In the genomic region with DNA sequence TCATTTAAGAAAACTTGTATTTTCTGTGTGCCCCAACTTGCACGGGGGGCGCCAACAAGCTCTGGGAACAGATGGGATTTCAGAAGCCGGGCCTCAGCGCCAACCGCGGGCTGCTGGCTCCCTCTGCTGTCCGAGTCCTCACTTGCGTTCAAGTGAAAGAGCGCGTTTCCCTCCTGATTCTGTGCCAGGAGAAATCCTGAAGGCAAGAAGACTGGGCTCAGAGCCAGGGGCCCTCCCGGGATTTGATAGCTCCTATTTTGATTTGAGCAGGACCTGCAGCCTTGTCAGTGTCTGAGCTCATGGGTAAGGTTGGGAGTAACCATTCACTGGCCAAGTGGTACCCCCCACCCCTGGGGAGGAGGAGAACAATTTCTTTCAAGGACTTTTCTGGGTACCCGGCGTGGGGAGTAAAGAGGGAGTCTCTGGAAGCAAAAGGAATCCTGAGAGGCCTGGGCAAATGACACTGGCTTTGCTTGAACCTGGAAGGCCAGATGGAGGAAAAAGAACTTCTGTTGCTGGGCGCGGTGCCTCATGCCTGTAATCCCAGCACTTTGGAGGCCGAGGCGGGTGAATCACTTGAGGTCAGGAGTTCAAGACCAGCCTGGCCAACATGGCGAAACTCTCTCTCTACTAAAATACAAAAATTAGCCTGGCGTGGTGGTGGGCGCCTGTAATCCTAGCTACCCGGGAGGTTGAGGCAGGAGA, we compare ENCODE assay signal across 8 cellular contexts.
A peak's percentile ranks its signal among the peaks of the same experiment; 100 is the strongest.
DNase-seq lines count a peak whose midpoint lies in the region; ATAC-seq and TF ChIP-seq lines count a peak whose summit lies in the region.

No MANE protein-coding gene starts in this region.

- intact Hi-C loops in activated T-helper 2 cell treated with anti-CD3 and anti-CD28 coated beads, Interferon-gamma antibody, Interleukin-2, Interleukin-4, amounts not matched to agents 10 μg/mL and 5 μg/mL and 100 μg/mL, durations not matched to agents 14 hours and 24 hours and 36 hours (cut with micrococcal nuclease) = loop anchor here (1.0 to 10.0 kb wide), 6 partner anchors 102 to 649 kb away; no protein-coding TSS in a partner anchor

- H3K9me3 Mint-ChIP-seq in activated T-helper 2 cell treated with anti-CD3 and anti-CD28 coated beads, Interferon-gamma antibody, Interleukin-2, Interleukin-4, amounts not matched to agents 10 μg/mL and 5 μg/mL and 100 μg/mL, durations not matched to agents 14 hours and 24 hours and 36 hours = peaks cover 11% of the 10 kb centered on the region
- H3K9me3 Mint-ChIP-seq in stimulated activated naive CD8-positive, alpha-beta T cell treated with anti-CD3 and anti-CD28 coated beads, Interleukin-15, amount 100 ng/mL, for 72 hours = peaks cover 7 to 12% of the 10 kb centered on the region in 2 donors

- peak; percentile 77 for ATAC-seq in DND-41 (ENCODE audit: insufficient read depth, low read depth)
- peak; percentile 54 for ATAC-seq in stimulated activated naive CD8-positive, alpha-beta T cell treated with anti-CD3 and anti-CD28 coated beads, Interleukin-15, amount 100 ng/mL, for 72 hours
- no peak for ATAC-seq in HG02610 (IDR thresholded peaks at IDR 0.05; ENCODE audit: unreplicated experiment)

- no peak overlapping the region for H2BK5ac ChIP-seq in neuronal stem cell (ENCODE audit: low read length)

- no CpG with 5 or more reads among the region's 21 CpGs for WGBS in neuronal stem cell (ENCODE audit: extremely low coverage in 2 of 2, insufficient read length in 2 of 2, insufficient replicate concordance in 1 of 2), 2 donors

- peak; percentile 93 for TF ChIP-seq CTCF in DND-41 (IDR thresholded peaks at IDR 0.05; ENCODE audit: borderline replicate concordance, extremely low read depth, low read length, poor library complexity, severe bottlenecking)

- H3K36me3 Mint-ChIP-seq in activated T-helper 2 cell treated with anti-CD3 and anti-CD28 coated beads, Interferon-gamma antibody, Interleukin-2, Interleukin-4, amounts not matched to agents 10 μg/mL and 5 μg/mL and 100 μg/mL, durations not matched to agents 14 hours and 24 hours and 36 hours (ENCODE audit: low read depth) = peaks cover 8% of the 10 kb centered on the region

- H2BK15ac ChIP-seq in neuronal stem cell (ENCODE audit: low read length) = no peak overlapping the region

- no peaks in the 10 kb centered on the region for H3K79me1 ChIP-seq in neuronal stem cell (ENCODE audit: low read depth, low read length)

- no peak overlapping the region for H2BK120ac ChIP-seq in neuronal stem cell (ENCODE audit: low read depth, low read length)

- DNase-seq in DND-41 (peak; percentile 79), M059J (ENCODE audit: low read depth) (peak; percentile 89), RKO (ENCODE audit: low spot score) (peak; percentile 92), fibroblast of the conjunctiva (ENCODE audit: low read depth) (peak; percentile 85), neuronal stem cell (ENCODE audit: low spot score) (peak; percentile 72)
- peak; percentile 55 for DNase-seq in activated T-helper 2 cell treated with anti-CD3 and anti-CD28 coated beads, Interferon-gamma antibody, Interleukin-2, Interleukin-4, amounts not matched to agents 10 μg/mL and 5 μg/mL and 100 μg/mL, durations not matched to agents 14 hours and 24 hours and 36 hours (ENCODE audit: low spot score)
- peak; percentile 60 to 67 for DNase-seq in stimulated activated naive CD8-positive, alpha-beta T cell treated with anti-CD3 and anti-CD28 coated beads, Interleukin-15, amount 100 ng/mL, for 72 hours

- H4K8ac ChIP-seq in neuronal stem cell (ENCODE audit: low read depth, low read length) = no peak overlapping the region

- H2AFZ ChIP-seq in DND-41 (ENCODE audit: low read depth, low read length) = peak overlapping the region; percentile 28; the same call in 1 of the 2 replicates
- H2AFZ ChIP-seq in neuronal stem cell (ENCODE audit: low read length) = peak overlapping the region; percentile 74

- H3K23ac ChIP-seq in neuronal stem cell (ENCODE audit: low read depth, low read length, poor library complexity) = no peak overlapping the region

- H3K4me2 ChIP-seq in DND-41 (ENCODE audit: insufficient read depth, low read length) (0 out of 2 replicates have a peak overlapping the region, but pooled peaks have one; percentile 4), neuronal stem cell (ENCODE audit: insufficient read depth, low read length, poor library complexity, severe bottlenecking) (no peak overlapping the region)

- H2BK12ac ChIP-seq in neuronal stem cell (ENCODE audit: low read length) = no peak overlapping the region

- peaks cover 18% of the 10 kb centered on the region for H3K4me1 Mint-ChIP-seq in activated T-helper 2 cell treated with anti-CD3 and anti-CD28 coated beads, Interferon-gamma antibody, Interleukin-2, Interleukin-4, amounts not matched to agents 10 μg/mL and 5 μg/mL and 100 μg/mL, durations not matched to agents 14 hours and 24 hours and 36 hours (ENCODE audit: low read depth)
- peaks cover 8% of the 10 kb centered on the region for H3K4me1 Mint-ChIP-seq in stimulated activated naive CD8-positive, alpha-beta T cell treated with anti-CD3 and anti-CD28 coated beads, Interleukin-15, amount 100 ng/mL, for 72 hours

- peak overlapping the region; percentile 26 for H3K4me3 Mint-ChIP-seq in activated T-helper 2 cell treated with anti-CD3 and anti-CD28 coated beads, Interferon-gamma antibody, Interleukin-2, Interleukin-4, amounts not matched to agents 10 μg/mL and 5 μg/mL and 100 μg/mL, durations not matched to agents 14 hours and 24 hours and 36 hours (ENCODE audit: low read depth)
- H3K4me3 Mint-ChIP-seq in stimulated activated naive CD8-positive, alpha-beta T cell treated with anti-CD3 and anti-CD28 coated beads, Interleukin-15, amount 100 ng/mL, for 72 hours = peak overlapping the region in 1 of 2 donors; percentile 33

- no peak overlapping the region for H3K14ac ChIP-seq in neuronal stem cell (ENCODE audit: low read length)

- no peaks in the 10 kb centered on the region for H4K20me1 ChIP-seq in DND-41 (ENCODE audit: insufficient read depth, low read length)

- no peak overlapping the region for H3K18ac ChIP-seq in neuronal stem cell (ENCODE audit: low read length)

- no peaks in the 10 kb centered on the region for H3K36me3 ChIP-seq in DND-41 (ENCODE audit: insufficient read depth, low read length)
- no peaks in the 10 kb centered on the region for H3K36me3 ChIP-seq in neuronal stem cell (replicated peaks in 1 of 2; ENCODE audit: control insufficient read depth in 2 of 2, insufficient read depth in 2 of 2, low read length in 2 of 2)

- H3K4me1 ChIP-seq in DND-41 (ENCODE audit: insufficient read depth, low read length) (peaks cover 19% of the 10 kb centered on the region), neuronal stem cell (ENCODE audit: control insufficient read depth in 2 of 2, insufficient read depth in 1 of 2, low read depth in 1 of 2, low read length in 2 of 2) (peaks cover 6 to 10% of the 10 kb centered on the region in 2 donors)

- H3K27me3 ChIP-seq in DND-41 (ENCODE audit: insufficient read depth, low read length, poor library complexity) (no peaks in the 10 kb centered on the region), neuronal stem cell (ENCODE audit: control insufficient read depth in 3 of 3, insufficient read depth in 3 of 3, low read depth in 1 of 3, low read length in 3 of 3) (no peaks in the 10 kb centered on the region)

- H3K9me3 ChIP-seq in DND-41 (ENCODE audit: insufficient read depth, low read length, severe bottlenecking) = peaks cover 4% of the 10 kb centered on the region
- H3K9me3 ChIP-seq in neuronal stem cell (replicated peaks in 1 of 2; ENCODE audit: control insufficient read depth in 2 of 2, insufficient read depth in 1 of 2, low read depth in 1 of 2, low read length in 2 of 2) = peaks cover 0 to 2% of the 10 kb centered on the region in 2 donors

- H3K4me3 ChIP-seq in DND-41 (ENCODE audit: low read depth in 1 of 2, low read length in 2 of 2) (no peak overlapping the region), neuronal stem cell (ENCODE audit: low read length in 2 of 2) (no peak overlapping the region)

- H4K91ac ChIP-seq in neuronal stem cell (ENCODE audit: low read depth, low read length, poor library complexity) = no peak overlapping the region

- no peak overlapping the region for H3K9ac ChIP-seq in DND-41 (ENCODE audit: low read depth, low read length)
- H3K9ac ChIP-seq in neuronal stem cell (ENCODE audit: low read depth, low read length, poor library complexity) = no peak overlapping the region

- H3K79me2 ChIP-seq in DND-41 (ENCODE audit: insufficient read depth, low read length) = no peaks in the 10 kb centered on the region

- H3K27ac Mint-ChIP-seq in activated T-helper 2 cell treated with anti-CD3 and anti-CD28 coated beads, Interferon-gamma antibody, Interleukin-2, Interleukin-4, amounts not matched to agents 10 μg/mL and 5 μg/mL and 100 μg/mL, durations not matched to agents 14 hours and 24 hours and 36 hours = no peak overlapping the region
- H3K27ac Mint-ChIP-seq in stimulated activated naive CD8-positive, alpha-beta T cell treated with anti-CD3 and anti-CD28 coated beads, Interleukin-15, amount 100 ng/mL, for 72 hours = peak overlapping the region in 1 of 2 donors; percentile 19

- H3K27me3 Mint-ChIP-seq in activated T-helper 2 cell treated with anti-CD3 and anti-CD28 coated beads, Interferon-gamma antibody, Interleukin-2, Interleukin-4, amounts not matched to agents 10 μg/mL and 5 μg/mL and 100 μg/mL, durations not matched to agents 14 hours and 24 hours and 36 hours (ENCODE audit: low read depth) = peaks cover 2% of the 10 kb centered on the region
- H3K27me3 Mint-ChIP-seq in stimulated activated naive CD8-positive, alpha-beta T cell treated with anti-CD3 and anti-CD28 coated beads, Interleukin-15, amount 100 ng/mL, for 72 hours = peaks cover 8% of the 10 kb centered on the region

- H2AK5ac ChIP-seq in neuronal stem cell (ENCODE audit: low read depth, low read length) = no peak overlapping the region

- H3K27ac ChIP-seq in DND-41 (ENCODE audit: low read length) = no peak overlapping the region
- H3K27ac ChIP-seq in neuronal stem cell (replicated peaks; ENCODE audit: low read length) = no peak overlapping the region

- H3K4ac ChIP-seq in neuronal stem cell (ENCODE audit: low read length) = no peak overlapping the region
